In genomic region chr6:9405369-9405768, GRCh38 we compare ENCODE assay signal across 14 cellular contexts.
DNase-seq lines count a peak whose midpoint lies in the region; ATAC-seq, FAIRE-seq and TF ChIP-seq lines count a peak whose summit lies in the region.
"Had no signal": no experiment of that assay in that cellular context is flagged by ENCODE, and none has a peak within 500 bp of the region (broad histone marks: within the 10 kb centered on the region; RNA-seq: fewer than 3 reads in every experiment).

No MANE protein-coding gene starts in this region.

- TF ChIP-seq EP300 in A549 (IDR thresholded peaks at IDR 0.05): no peak

- H3K4me1 Mint-ChIP-seq in HFFc6 (ENCODE audit: low read depth): peaks cover 79% of the 10 kb centered on the region
- H3K4me1 Mint-ChIP-seq in effector memory CD8-positive, alpha-beta T cell (ENCODE audit: low read depth in 2 of 2): no peaks in the 10 kb centered on the region
- no peaks in the 10 kb centered on the region for H3K4me1 Mint-ChIP-seq in naive thymus-derived CD4-positive, alpha-beta T cell
- no peaks in the 10 kb centered on the region for H3K4me1 Mint-ChIP-seq in activated CD4-positive, alpha-beta memory T cell treated with anti-CD3 and anti-CD28 coated beads for 36 hours (ENCODE audit: low read depth)
- H3K4me1 Mint-ChIP-seq: B cell had no signal

- WGBS in A549 (ENCODE audit: missing lambda C conversion rate): 41% methylated on average over 6 of the region's 6 CpGs

- no peaks in the 10 kb centered on the region for H3K36me3 ChIP-seq in naive thymus-derived CD4-positive, alpha-beta T cell (ENCODE audit: control insufficient read depth in 2 of 3, insufficient read depth in 3 of 3, low read length in 3 of 3)
- H3K36me3 ChIP-seq: prostate gland had no signal

- H3K36me3 Mint-ChIP-seq in HFFc6 (ENCODE audit: low read depth): no peaks in the 10 kb centered on the region
- H3K36me3 Mint-ChIP-seq in effector memory CD8-positive, alpha-beta T cell (ENCODE audit: insufficient read depth): no peaks in the 10 kb centered on the region
- H3K36me3 Mint-ChIP-seq in naive thymus-derived CD4-positive, alpha-beta T cell: no peaks in the 10 kb centered on the region
- H3K36me3 Mint-ChIP-seq in activated CD4-positive, alpha-beta memory T cell treated with anti-CD3 and anti-CD28 coated beads for 36 hours: no peaks in the 10 kb centered on the region

- CTCF ChIA-PET in A549 (lab: Yijun Ruan, JAX): no interaction called here
- CTCF ChIA-PET in naive thymus-derived CD4-positive, alpha-beta T cell (lab: Charles Lee): no interaction called here
- CTCF ChIA-PET in activated CD4-positive, alpha-beta memory T cell treated with anti-CD3 and anti-CD28 coated beads for 36 hours (lab: Charles Lee): no interaction called here

- peak overlapping the region in 1 of 2 experiments; percentile 49; a peak in 1 of 6 replicates for H3K27ac ChIP-seq in A549
- no peak overlapping the region for H3K27ac ChIP-seq in naive thymus-derived CD4-positive, alpha-beta T cell (ENCODE audit: low read depth, low read length)
- H3K27ac ChIP-seq: prostate gland had no signal

- no peaks in the 10 kb centered on the region for H3K27me3 ChIP-seq in naive thymus-derived CD4-positive, alpha-beta T cell (ENCODE audit: control insufficient read depth in 2 of 2, insufficient read depth in 2 of 2, low read length in 2 of 2)

- peak overlapping the region; percentile 19; the same call in 2 of the 3 replicates for H3K4me2 ChIP-seq in A549

- intact Hi-C loops in naive thymus-derived CD4-positive, alpha-beta T cell (cut with micrococcal nuclease): loop anchor here in 1 of 2 donors (10.0 kb wide), 1 partner anchor 1029 kb away; no protein-coding TSS in a partner anchor
- intact Hi-C loops in activated CD4-positive, alpha-beta memory T cell treated with anti-CD3 and anti-CD28 coated beads for 36 hours (cut with micrococcal nuclease): no loop called here

- no peaks in the 10 kb centered on the region; the same call in 1 of the 2 replicates for H3K27me3 Mint-ChIP-seq in HFFc6 (ENCODE audit: insufficient read depth)
- no peaks in the 10 kb centered on the region for H3K27me3 Mint-ChIP-seq in effector memory CD8-positive, alpha-beta T cell
- H3K27me3 Mint-ChIP-seq in naive thymus-derived CD4-positive, alpha-beta T cell: peaks cover 0 to 10% (median 1%) of the 10 kb centered on the region in 5 donors
- H3K27me3 Mint-ChIP-seq in activated CD4-positive, alpha-beta memory T cell treated with anti-CD3 and anti-CD28 coated beads for 36 hours: no peaks in the 10 kb centered on the region
- H3K27me3 Mint-ChIP-seq: B cell had no signal

- no peak for TF ChIP-seq CTCF in A549 (IDR thresholded peaks at IDR 0.05)
- TF ChIP-seq CTCF in HFFc6 (IDR thresholded peaks at IDR 0.05): no peak; the same call in 1 of the 2 replicates
- no peak for TF ChIP-seq CTCF in fibroblast of the aortic adventitia (IDR thresholded peaks at IDR 0.05; ENCODE audit: insufficient read depth, low read length)

- POLR2A ChIA-PET in A549 (lab: Yijun Ruan, JAX): no interaction called here
- POLR2A ChIA-PET in naive thymus-derived CD4-positive, alpha-beta T cell (lab: Charles Lee): no interaction called here
- POLR2A ChIA-PET in activated CD4-positive, alpha-beta memory T cell treated with anti-CD3 and anti-CD28 coated beads for 36 hours (lab: Charles Lee): no interaction called here

- no peak for FAIRE-seq in A549 (lab: Jason Lieb, UNC)
- FAIRE-seq in GM19239 (lab: Jason Lieb, UNC): no peak

- peaks cover 18% of the 10 kb centered on the region for H3K4me1 ChIP-seq in A549
- H3K4me1 ChIP-seq in naive thymus-derived CD4-positive, alpha-beta T cell (ENCODE audit: control insufficient read depth in 2 of 2, insufficient read depth in 2 of 2, low read length in 2 of 2): no peaks in the 10 kb centered on the region
- H3K4me1 ChIP-seq: prostate gland had no signal

- TF ChIP-seq POLR2A in A549 (IDR thresholded peaks at IDR 0.05; ENCODE audit: low read length): no peak

- peak; percentile 62 to 64; a peak in 4 of 6 replicates for ATAC-seq in A549
- ATAC-seq in effector memory CD8-positive, alpha-beta T cell (replicated peaks): no peak
- ATAC-seq in naive thymus-derived CD4-positive, alpha-beta T cell: no peak

- H3K4me3 ChIP-seq in A549 (no peak overlapping the region), fibroblast of the aortic adventitia (ENCODE audit: low read depth, low read length) (no peak overlapping the region)
- no peak overlapping the region for H3K4me3 ChIP-seq in naive thymus-derived CD4-positive, alpha-beta T cell (ENCODE audit: low read length)
- H3K4me3 ChIP-seq: lung, prostate gland had no signal

- DNase-seq in A549 (ENCODE audit: low read depth in 1 of 2, low spot score in 1 of 2) (peak; percentile 7 to 28), HFFc6 (peak; percentile 83), SW 1271 (lab: John Stamatoyannopoulos, UW) (peak; percentile 8 to 75), fibroblast of the aortic adventitia (ENCODE audit: low read depth) (peak; percentile 54), GM19239 (ENCODE audit: insufficient read length, low spot score) (no peak)
- DNase-seq in effector memory CD8-positive, alpha-beta T cell: no peak
- no peak for DNase-seq in naive thymus-derived CD4-positive, alpha-beta T cell
- DNase-seq in activated CD4-positive, alpha-beta memory T cell treated with anti-CD3 and anti-CD28 coated beads for 36 hours: no peak
- DNase-seq: activated CD4-positive, alpha-beta T cell treated with anti-CD3 and anti-CD28 coated beads for 4 hours; H9 had no signal

- TF ChIP-seq RAD21 in A549 (conservative IDR thresholded peaks at IDR 0.05 in 1 of 2, IDR thresholded peaks at IDR 0.05 in 1 of 2): no peak

- H3K9me3 ChIP-seq in A549: no peaks in the 10 kb centered on the region
- H3K9me3 ChIP-seq in naive thymus-derived CD4-positive, alpha-beta T cell (ENCODE audit: control insufficient read depth in 2 of 3, low read length in 3 of 3): no peaks in the 10 kb centered on the region
- H3K9me3 ChIP-seq: prostate gland had no signal

- H3K4me3 Mint-ChIP-seq in HFFc6: peak overlapping the region; percentile 55; the same call in 1 of the 2 replicates
- no peak overlapping the region for H3K4me3 Mint-ChIP-seq in effector memory CD8-positive, alpha-beta T cell
- H3K4me3 Mint-ChIP-seq in naive thymus-derived CD4-positive, alpha-beta T cell: no peak overlapping the region
- no peak overlapping the region for H3K4me3 Mint-ChIP-seq in activated CD4-positive, alpha-beta memory T cell treated with anti-CD3 and anti-CD28 coated beads for 36 hours
- H3K4me3 Mint-ChIP-seq: B cell, H9 had no signal

- no peaks in the 10 kb centered on the region for H3K9me3 Mint-ChIP-seq in HFFc6
- peaks cover 13 to 20% of the 10 kb centered on the region in 2 donors for H3K9me3 Mint-ChIP-seq in effector memory CD8-positive, alpha-beta T cell
- peaks cover 0 to 7% (median 1%) of the 10 kb centered on the region in 11 donors for H3K9me3 Mint-ChIP-seq in naive thymus-derived CD4-positive, alpha-beta T cell
- H3K9me3 Mint-ChIP-seq in activated CD4-positive, alpha-beta memory T cell treated with anti-CD3 and anti-CD28 coated beads for 36 hours: peaks cover 5% of the 10 kb centered on the region
- H3K9me3 Mint-ChIP-seq: H9 had no signal

- peak overlapping the region; percentile 87 for H3K27ac Mint-ChIP-seq in HFFc6
- no peak overlapping the region for H3K27ac Mint-ChIP-seq in effector memory CD8-positive, alpha-beta T cell
- H3K27ac Mint-ChIP-seq in naive thymus-derived CD4-positive, alpha-beta T cell: no peak overlapping the region
- H3K27ac Mint-ChIP-seq in activated CD4-positive, alpha-beta memory T cell treated with anti-CD3 and anti-CD28 coated beads for 36 hours: no peak overlapping the region
- H3K27ac Mint-ChIP-seq: activated T-helper 2 cell treated with anti-CD3 and anti-CD28 coated beads, Interferon-gamma antibody, Interleukin-2, Interleukin-4, amounts not matched to agents 10 μg/mL and 5 μg/mL and 100 μg/mL, durations not matched to agents 14 hours and 24 hours and 36 hours; B cell; H9 had no signal

TF ChIP-seq in A549, 52 proteins besides CTCF, POLR2A, EP300 and RAD21:
- TF ChIP-seq ELK1 (IDR thresholded peaks at IDR 0.05; ENCODE audit: low read depth, low read length) (no peak), JUNB (IDR thresholded peaks at IDR 0.05) (peak; percentile 49; the same call in 1 of the 2 replicates), RCOR1 (IDR thresholded peaks at IDR 0.05; ENCODE audit: low read depth, low read length) (no peak), FOSL2 (IDR thresholded peaks at IDR 0.05) (peak; percentile 22; the same call in 1 of the 2 replicates), FOSL2 (CRISPR knock-in tag; IDR thresholded peaks at IDR 0.05) (peak; percentile 72)

Comparison
In these comparisons a context has a peak if more than half of its experiments do, and no peak if none do; other contexts are left out.
1. ATAC-seq: peak in A549 (2 of 2); none in effector memory CD8-positive, alpha-beta T cell (single experiment) and naive thymus-derived CD4-positive, alpha-beta T cell (single experiment).
2. DNase-seq: peak in A549 (2 of 2), HFFc6 (single experiment), SW 1271 (2 of 2) and fibroblast of the aortic adventitia (single experiment); none in effector memory CD8-positive, alpha-beta T cell (0 of 3), naive thymus-derived CD4-positive, alpha-beta T cell (0 of 9), GM19239 (single experiment) and activated CD4-positive, alpha-beta memory T cell treated with anti-CD3 and anti-CD28 coated beads for 36 hours (single experiment).